In genomic region chr9:34133436-34133949, GRCh38 we compare ENCODE assay signal across 22 cellular contexts.
"Had no signal": no experiment of that assay in that cellular context is flagged by ENCODE, and none has a peak within 500 bp of the region (broad histone marks: within the 10 kb centered on the region; RNA-seq: fewer than 3 reads in every experiment).

No MANE protein-coding gene starts in this region.

- DNase-seq: IMR-90, Karpas-422, KG1, MG63, NCI-H1092, NCI-H1105 treated with DMSO at 0.1 percent for 48 hours, NCI-H1417 treated with DMSO at 0.1 percent for 48 hours, NCI-H146, NCI-H1694 treated with DMSO at 0.1 percent for 48 hours, NCI-H1930, NCI-H2081, NCI-H2107, NCI-H226, NCI-H446, NCI-H510A, NCI-H526, NCI-H774, Right ventricle myocardium superior, SIG-M5 had no signal

- FAIRE-seq: HepG2 had no signal

- H3K36me3 ChIP-seq: MG63, SJSA1 had no signal

- H3K27ac ChIP-seq: SJSA1, SK-N-MC had no signal

- ATAC-seq: HepG2 had no signal

- H3K9me3 ChIP-seq: MG63, SJSA1 had no signal

- H3K27me3 ChIP-seq: MG63, SJSA1 had no signal

- H3K4me3 ChIP-seq: MG63, SJSA1, SK-N-MC had no signal

- H3K4me1 ChIP-seq: SJSA1 had no signal
